In genomic region chr11:67353317-67354313, GRCh38 we compare ENCODE assay signal across 8 cellular contexts. TPM values are rescaled to one million over a fixed set of nuclear protein-coding genes. Genes with fewer than 3 reads are reported as not detected.
DNase-seq lines count a peak whose midpoint lies in the region; ATAC-seq and TF ChIP-seq lines count a peak whose summit lies in the region.

Gene POLD4 (minus strand): TSS chr11:67353546. CDS start chr11:67353399, 147 bp downstream.

- no peaks in the 10 kb centered on the region for H3K27me3 Mint-ChIP-seq in IgD-negative memory B cell

- peaks cover 57% of the 10 kb centered on the region for H3K4me1 ChIP-seq in mucosa of descending colon (ENCODE audit: low read depth)

- no peaks in the 10 kb centered on the region for H3K36me3 Mint-ChIP-seq in IgD-negative memory B cell

- H3K4me3 ChIP-seq in epithelial cell of esophagus (ENCODE audit: low read length) (peak within 1 kb of the TSS; percentile 81), mucosa of descending colon (peak within 1 kb of the TSS; percentile 67)

- intact Hi-C loops in mucosa of descending colon (cut with DNase I, micrococcal nuclease): no loop called here

- H3K36me3 ChIP-seq in mucosa of descending colon (ENCODE audit: low read depth): no peaks in the 10 kb centered on the region

- peak within 1 kb of the TSS; percentile 97 to 99 (median 98) for H3K4me3 Mint-ChIP-seq in IgD-negative memory B cell

- peak within 1 kb of the TSS; percentile 99 to 100 (median 100) for H3K27ac Mint-ChIP-seq in IgD-negative memory B cell

- H3K4me1 Mint-ChIP-seq in IgD-negative memory B cell: peaks cover 33 to 62% (median 59%) of the 10 kb centered on the region in 3 donors

- no peaks in the 10 kb centered on the region for H3K9me3 ChIP-seq in mucosa of descending colon

- DNase-seq in DMS114 treated with DMSO at 0.1 percent for 48 hours (lab: John Stamatoyannopoulos, UW; ENCODE audit: unreplicated experiment): peak; percentile 97
- DNase-seq in OCI-M1 (lab: John Stamatoyannopoulos, UW): peak; percentile 98
- DNase-seq in activated T-cell treated with anti-CD3 and anti-CD28 coated beads for 24 hours (ENCODE audit: low read depth): peak; percentile 92
- DNase-seq in epithelial cell of esophagus (ENCODE audit: low read depth): peak; percentile 94
- DNase-seq in mucosa of descending colon: peak; percentile 99 to 100 (median 99)
- peak; percentile 93 for DNase-seq in stimulated activated CD8-positive, alpha-beta memory T cell treated with anti-CD3 and anti-CD28 coated beads, Interleukin-4, amount 100 ng/mL, for 1 hour (ENCODE audit: low read depth in 2 of 2, low spot score in 1 of 2)

- no peaks in the 10 kb centered on the region for H3K9me3 Mint-ChIP-seq in IgD-negative memory B cell

- peak; percentile 72 for ATAC-seq in GM21576 (IDR thresholded peaks at IDR 0.05; ENCODE audit: unreplicated experiment)
- ATAC-seq in mucosa of descending colon: peak; percentile 76

- no peak for TF ChIP-seq CTCF in epithelial cell of esophagus (IDR thresholded peaks at IDR 0.05; ENCODE audit: insufficient read depth, low read depth, low read length, missing control alignments)
- no peak for TF ChIP-seq CTCF in mucosa of descending colon (IDR thresholded peaks at IDR 0.05)

RNA-seq across cellular contexts. Expression of gene POLD4, which starts in this region (rescaled TPM):
- polyA plus RNA-seq in IgD-negative memory B cell: 384 TPM
- 100 to 1,000 TPM; 130 to 266 (median 201) TPM for total RNA-seq in mucosa of descending colon

Comparison
In these comparisons a context has a peak if more than half of its experiments do, and no peak if none do; other contexts are left out.
1. Peak in every context shown above with its lines: DNase-seq, ATAC-seq and H3K4me3 ChIP-seq.